ENCODE assay signal across 1 cellular context in the genomic region with DNA sequence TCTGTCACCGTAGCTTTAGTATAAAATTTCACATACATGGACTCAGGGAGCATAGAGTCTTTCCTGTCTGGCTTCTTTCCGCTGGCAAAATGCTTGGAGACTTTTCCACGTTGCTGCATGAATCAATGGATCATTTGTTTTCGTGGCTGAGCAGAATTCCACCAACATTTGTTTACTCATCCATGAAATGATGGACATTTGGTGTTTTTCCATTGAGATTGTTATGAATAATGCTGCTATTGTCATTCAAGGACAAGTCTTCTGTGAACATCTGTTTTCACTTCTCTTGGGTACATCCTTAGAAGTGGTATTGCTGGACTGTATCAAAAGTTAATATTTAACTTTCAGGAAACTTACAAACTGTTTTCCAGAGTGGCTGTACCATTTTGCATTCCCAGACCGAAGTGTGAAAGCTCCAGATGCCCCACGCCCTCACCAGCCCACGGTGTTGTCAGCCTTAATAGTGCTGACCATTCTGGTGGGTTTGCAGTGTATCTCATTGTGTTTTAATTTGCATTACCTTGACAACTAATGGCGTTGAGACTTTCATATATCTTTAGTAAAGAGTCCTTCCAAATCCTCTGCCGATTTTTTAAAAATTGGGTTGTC.
TF ChIP-seq lines count a peak whose summit lies in the region.

No MANE protein-coding gene starts in this region.

TF ChIP-seq in HepG2, 621 proteins besides CTCF, POLR2A, EP300 and RAD21 (continued from another document and continues in another):
- TF ChIP-seq, protein P1, sequence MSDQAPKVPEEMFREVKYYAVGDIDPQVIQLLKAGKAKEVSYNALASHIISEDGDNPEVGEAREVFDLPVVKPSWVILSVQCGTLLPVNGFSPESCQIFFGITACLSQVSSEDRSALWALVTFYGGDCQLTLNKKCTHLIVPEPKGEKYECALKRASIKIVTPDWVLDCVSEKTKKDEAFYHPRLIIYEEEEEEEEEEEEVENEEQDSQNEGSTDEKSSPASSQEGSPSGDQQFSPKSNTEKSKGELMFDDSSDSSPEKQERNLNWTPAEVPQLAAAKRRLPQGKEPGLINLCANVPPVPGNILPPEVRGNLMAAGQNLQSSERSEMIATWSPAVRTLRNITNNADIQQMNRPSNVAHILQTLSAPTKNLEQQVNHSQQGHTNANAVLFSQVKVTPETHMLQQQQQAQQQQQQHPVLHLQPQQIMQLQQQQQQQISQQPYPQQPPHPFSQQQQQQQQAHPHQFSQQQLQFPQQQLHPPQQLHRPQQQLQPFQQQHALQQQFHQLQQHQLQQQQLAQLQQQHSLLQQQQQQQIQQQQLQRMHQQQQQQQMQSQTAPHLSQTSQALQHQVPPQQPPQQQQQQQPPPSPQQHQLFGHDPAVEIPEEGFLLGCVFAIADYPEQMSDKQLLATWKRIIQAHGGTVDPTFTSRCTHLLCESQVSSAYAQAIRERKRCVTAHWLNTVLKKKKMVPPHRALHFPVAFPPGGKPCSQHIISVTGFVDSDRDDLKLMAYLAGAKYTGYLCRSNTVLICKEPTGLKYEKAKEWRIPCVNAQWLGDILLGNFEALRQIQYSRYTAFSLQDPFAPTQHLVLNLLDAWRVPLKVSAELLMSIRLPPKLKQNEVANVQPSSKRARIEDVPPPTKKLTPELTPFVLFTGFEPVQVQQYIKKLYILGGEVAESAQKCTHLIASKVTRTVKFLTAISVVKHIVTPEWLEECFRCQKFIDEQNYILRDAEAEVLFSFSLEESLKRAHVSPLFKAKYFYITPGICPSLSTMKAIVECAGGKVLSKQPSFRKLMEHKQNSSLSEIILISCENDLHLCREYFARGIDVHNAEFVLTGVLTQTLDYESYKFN (CRISPR knock-in tag; conservative IDR thresholded peaks at IDR 0.05) = peak; percentile 73
- TF ChIP-seq, protein P2, sequence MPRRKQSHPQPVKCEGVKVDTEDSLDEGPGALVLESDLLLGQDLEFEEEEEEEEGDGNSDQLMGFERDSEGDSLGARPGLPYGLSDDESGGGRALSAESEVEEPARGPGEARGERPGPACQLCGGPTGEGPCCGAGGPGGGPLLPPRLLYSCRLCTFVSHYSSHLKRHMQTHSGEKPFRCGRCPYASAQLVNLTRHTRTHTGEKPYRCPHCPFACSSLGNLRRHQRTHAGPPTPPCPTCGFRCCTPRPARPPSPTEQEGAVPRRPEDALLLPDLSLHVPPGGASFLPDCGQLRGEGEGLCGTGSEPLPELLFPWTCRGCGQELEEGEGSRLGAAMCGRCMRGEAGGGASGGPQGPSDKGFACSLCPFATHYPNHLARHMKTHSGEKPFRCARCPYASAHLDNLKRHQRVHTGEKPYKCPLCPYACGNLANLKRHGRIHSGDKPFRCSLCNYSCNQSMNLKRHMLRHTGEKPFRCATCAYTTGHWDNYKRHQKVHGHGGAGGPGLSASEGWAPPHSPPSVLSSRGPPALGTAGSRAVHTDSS (CRISPR knock-in tag; conservative IDR thresholded peaks at IDR 0.05) = no peak
- no peak for TF ChIP-seq NCOA5 (CRISPR knock-in tag; IDR thresholded peaks at IDR 0.05)
- no peak for TF ChIP-seq SP5 (CRISPR knock-in tag; IDR thresholded peaks at IDR 0.05; ENCODE audit: borderline replicate concordance, low read depth)
- TF ChIP-seq ZNF768 (CRISPR knock-in tag; IDR thresholded peaks at IDR 0.05) = no peak
- no peak for TF ChIP-seq YEATS4 (CRISPR knock-in tag; IDR thresholded peaks at IDR 0.05; ENCODE audit: borderline replicate concordance)
- TF ChIP-seq SUZ12 (IDR thresholded peaks at IDR 0.05; ENCODE audit: low read depth, low read length) = no peak
- TF ChIP-seq, protein P3, sequence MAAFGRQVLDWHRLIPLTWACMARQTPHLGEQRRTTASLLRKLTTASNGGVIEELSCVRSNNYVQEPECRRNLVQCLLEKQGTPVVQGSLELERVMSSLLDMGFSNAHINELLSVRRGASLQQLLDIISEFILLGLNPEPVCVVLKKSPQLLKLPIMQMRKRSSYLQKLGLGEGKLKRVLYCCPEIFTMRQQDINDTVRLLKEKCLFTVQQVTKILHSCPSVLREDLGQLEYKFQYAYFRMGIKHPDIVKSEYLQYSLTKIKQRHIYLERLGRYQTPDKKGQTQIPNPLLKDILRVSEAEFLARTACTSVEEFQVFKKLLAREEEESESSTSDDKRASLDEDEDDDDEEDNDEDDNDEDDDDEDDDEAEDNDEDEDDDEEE (CRISPR knock-in tag; IDR thresholded peaks at IDR 0.05) = no peak
- TF ChIP-seq ETV5 (CRISPR knock-in tag; IDR thresholded peaks at IDR 0.05; ENCODE audit: borderline replicate concordance) = peak; percentile 75
- peak; percentile 59; the same call in 1 of the 2 replicates for TF ChIP-seq ZNF709 (CRISPR knock-in tag; IDR thresholded peaks at IDR 0.05)
- TF ChIP-seq, protein P4, sequence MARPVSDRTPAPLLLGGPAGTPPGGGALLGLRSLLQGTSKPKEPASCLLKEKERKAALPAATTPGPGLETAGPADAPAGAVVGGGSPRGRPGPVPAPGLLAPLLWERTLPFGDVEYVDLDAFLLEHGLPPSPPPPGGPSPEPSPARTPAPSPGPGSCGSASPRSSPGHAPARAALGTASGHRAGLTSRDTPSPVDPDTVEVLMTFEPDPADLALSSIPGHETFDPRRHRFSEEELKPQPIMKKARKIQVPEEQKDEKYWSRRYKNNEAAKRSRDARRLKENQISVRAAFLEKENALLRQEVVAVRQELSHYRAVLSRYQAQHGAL (CRISPR knock-in tag; IDR thresholded peaks at IDR 0.05; ENCODE audit: not compliant biosample characterization) = no peak
- no peak for TF ChIP-seq ZNF567 (CRISPR knock-in tag; IDR thresholded peaks at IDR 0.05; ENCODE audit: borderline replicate concordance)
- no peak for TF ChIP-seq CREB1 (IDR thresholded peaks at IDR 0.05)
- no peak; the same call in 1 of the 2 replicates for TF ChIP-seq CREB1 (CRISPR knock-in tag; IDR thresholded peaks at IDR 0.05)
- no peak for TF ChIP-seq CC2D1A (CRISPR knock-in tag; IDR thresholded peaks at IDR 0.05)
- peak; percentile 66; the same call in 1 of the 2 replicates for TF ChIP-seq ZSCAN9 (CRISPR knock-in tag; IDR thresholded peaks at IDR 0.05; ENCODE audit: borderline replicate concordance)
- no peak for TF ChIP-seq ZFAT (CRISPR knock-in tag; conservative IDR thresholded peaks at IDR 0.05)
- TF ChIP-seq ZNF17 (CRISPR knock-in tag; IDR thresholded peaks at IDR 0.05) = no peak
- no peak for TF ChIP-seq NR2F1 (CRISPR knock-in tag; IDR thresholded peaks at IDR 0.05)
- TF ChIP-seq RELA (CRISPR knock-in tag; IDR thresholded peaks at IDR 0.05) = no peak
- no peak for TF ChIP-seq CHCHD3 (CRISPR knock-in tag; IDR thresholded peaks at IDR 0.05)
- 0 out of 4 replicates have a peak, but pooled peaks of 1 of the 2 experiments have one; percentile 38 for TF ChIP-seq KLF16 (CRISPR knock-in tag; IDR thresholded peaks at IDR 0.05)
- TF ChIP-seq, protein P5, sequence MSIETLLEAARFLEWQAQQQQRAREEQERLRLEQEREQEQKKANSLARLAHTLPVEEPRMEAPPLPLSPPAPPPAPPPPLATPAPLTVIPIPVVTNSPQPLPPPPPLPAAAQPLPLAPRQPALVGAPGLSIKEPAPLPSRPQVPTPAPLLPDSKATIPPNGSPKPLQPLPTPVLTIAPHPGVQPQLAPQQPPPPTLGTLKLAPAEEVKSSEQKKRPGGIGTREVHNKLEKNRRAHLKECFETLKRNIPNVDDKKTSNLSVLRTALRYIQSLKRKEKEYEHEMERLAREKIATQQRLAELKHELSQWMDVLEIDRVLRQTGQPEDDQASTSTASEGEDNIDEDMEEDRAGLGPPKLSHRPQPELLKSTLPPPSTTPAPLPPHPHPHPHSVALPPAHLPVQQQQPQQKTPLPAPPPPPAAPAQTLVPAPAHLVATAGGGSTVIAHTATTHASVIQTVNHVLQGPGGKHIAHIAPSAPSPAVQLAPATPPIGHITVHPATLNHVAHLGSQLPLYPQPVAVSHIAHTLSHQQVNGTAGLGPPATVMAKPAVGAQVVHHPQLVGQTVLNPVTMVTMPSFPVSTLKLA (IDR thresholded peaks at IDR 0.05) = no peak
- peak; percentile 17; the same call in 1 of the 2 replicates for TF ChIP-seq ERF (CRISPR knock-in tag; IDR thresholded peaks at IDR 0.05)
- 0 out of 2 replicates have a peak, but pooled peaks have one; percentile 5 for TF ChIP-seq HNF4A (CRISPR knock-in tag; IDR thresholded peaks at IDR 0.05)
- TF ChIP-seq TARDBP (CRISPR knock-in tag; IDR thresholded peaks at IDR 0.05) = 0 out of 2 replicates have a peak, but pooled peaks have one; percentile 12
- peak; percentile 21; the same call in 1 of the 2 replicates for TF ChIP-seq TGIF2 (CRISPR knock-in tag; IDR thresholded peaks at IDR 0.05)
- TF ChIP-seq, protein P6, sequence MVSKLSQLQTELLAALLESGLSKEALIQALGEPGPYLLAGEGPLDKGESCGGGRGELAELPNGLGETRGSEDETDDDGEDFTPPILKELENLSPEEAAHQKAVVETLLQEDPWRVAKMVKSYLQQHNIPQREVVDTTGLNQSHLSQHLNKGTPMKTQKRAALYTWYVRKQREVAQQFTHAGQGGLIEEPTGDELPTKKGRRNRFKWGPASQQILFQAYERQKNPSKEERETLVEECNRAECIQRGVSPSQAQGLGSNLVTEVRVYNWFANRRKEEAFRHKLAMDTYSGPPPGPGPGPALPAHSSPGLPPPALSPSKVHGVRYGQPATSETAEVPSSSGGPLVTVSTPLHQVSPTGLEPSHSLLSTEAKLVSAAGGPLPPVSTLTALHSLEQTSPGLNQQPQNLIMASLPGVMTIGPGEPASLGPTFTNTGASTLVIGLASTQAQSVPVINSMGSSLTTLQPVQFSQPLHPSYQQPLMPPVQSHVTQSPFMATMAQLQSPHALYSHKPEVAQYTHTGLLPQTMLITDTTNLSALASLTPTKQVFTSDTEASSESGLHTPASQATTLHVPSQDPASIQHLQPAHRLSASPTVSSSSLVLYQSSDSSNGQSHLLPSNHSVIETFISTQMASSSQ (IDR thresholded peaks at IDR 0.05; ENCODE audit: low read depth) = peak; percentile 93
- TF ChIP-seq, protein P6 (CRISPR knock-in tag; IDR thresholded peaks at IDR 0.05; ENCODE audit: borderline replicate concordance) = peak; percentile 97; the same call in 1 of the 2 replicates
- TF ChIP-seq, protein P7, sequence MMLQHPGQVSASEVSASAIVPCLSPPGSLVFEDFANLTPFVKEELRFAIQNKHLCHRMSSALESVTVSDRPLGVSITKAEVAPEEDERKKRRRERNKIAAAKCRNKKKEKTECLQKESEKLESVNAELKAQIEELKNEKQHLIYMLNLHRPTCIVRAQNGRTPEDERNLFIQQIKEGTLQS (CRISPR knock-in tag; IDR thresholded peaks at IDR 0.05) = no peak
- TF ChIP-seq, protein P8, sequence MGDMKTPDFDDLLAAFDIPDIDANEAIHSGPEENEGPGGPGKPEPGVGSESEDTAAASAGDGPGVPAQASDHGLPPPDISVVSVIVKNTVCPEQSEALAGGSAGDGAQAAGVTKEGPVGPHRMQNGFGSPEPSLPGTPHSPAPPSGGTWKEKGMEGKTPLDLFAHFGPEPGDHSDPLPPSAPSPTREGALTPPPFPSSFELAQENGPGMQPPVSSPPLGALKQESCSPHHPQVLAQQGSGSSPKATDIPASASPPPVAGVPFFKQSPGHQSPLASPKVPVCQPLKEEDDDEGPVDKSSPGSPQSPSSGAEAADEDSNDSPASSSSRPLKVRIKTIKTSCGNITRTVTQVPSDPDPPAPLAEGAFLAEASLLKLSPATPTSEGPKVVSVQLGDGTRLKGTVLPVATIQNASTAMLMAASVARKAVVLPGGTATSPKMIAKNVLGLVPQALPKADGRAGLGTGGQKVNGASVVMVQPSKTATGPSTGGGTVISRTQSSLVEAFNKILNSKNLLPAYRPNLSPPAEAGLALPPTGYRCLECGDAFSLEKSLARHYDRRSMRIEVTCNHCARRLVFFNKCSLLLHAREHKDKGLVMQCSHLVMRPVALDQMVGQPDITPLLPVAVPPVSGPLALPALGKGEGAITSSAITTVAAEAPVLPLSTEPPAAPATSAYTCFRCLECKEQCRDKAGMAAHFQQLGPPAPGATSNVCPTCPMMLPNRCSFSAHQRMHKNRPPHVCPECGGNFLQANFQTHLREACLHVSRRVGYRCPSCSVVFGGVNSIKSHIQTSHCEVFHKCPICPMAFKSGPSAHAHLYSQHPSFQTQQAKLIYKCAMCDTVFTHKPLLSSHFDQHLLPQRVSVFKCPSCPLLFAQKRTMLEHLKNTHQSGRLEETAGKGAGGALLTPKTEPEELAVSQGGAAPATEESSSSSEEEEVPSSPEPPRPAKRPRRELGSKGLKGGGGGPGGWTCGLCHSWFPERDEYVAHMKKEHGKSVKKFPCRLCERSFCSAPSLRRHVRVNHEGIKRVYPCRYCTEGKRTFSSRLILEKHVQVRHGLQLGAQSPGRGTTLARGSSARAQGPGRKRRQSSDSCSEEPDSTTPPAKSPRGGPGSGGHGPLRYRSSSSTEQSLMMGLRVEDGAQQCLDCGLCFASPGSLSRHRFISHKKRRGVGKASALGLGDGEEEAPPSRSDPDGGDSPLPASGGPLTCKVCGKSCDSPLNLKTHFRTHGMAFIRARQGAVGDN (CRISPR knock-in tag; IDR thresholded peaks at IDR 0.05) = no peak
- TF ChIP-seq, protein P9, sequence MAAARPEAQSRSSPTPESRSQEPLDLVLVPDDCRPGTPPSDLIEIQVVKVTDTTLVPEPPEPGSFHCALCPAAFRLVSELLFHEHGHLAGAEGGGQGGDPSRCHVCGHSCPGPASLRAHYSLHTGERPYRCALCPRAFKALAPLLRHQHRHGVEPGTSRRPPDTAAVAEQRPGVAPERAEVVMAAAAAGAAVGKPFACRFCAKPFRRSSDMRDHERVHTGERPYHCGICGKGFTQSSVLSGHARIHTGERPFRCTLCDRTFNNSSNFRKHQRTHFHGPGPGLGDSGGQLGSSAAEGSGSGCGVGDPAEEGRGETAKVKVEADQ (CRISPR knock-in tag; IDR thresholded peaks at IDR 0.05; ENCODE audit: borderline replicate concordance) = no peak
- no peak for TF ChIP-seq AKAP8 (CRISPR knock-in tag; IDR thresholded peaks at IDR 0.05)
- TF ChIP-seq, protein P10, sequence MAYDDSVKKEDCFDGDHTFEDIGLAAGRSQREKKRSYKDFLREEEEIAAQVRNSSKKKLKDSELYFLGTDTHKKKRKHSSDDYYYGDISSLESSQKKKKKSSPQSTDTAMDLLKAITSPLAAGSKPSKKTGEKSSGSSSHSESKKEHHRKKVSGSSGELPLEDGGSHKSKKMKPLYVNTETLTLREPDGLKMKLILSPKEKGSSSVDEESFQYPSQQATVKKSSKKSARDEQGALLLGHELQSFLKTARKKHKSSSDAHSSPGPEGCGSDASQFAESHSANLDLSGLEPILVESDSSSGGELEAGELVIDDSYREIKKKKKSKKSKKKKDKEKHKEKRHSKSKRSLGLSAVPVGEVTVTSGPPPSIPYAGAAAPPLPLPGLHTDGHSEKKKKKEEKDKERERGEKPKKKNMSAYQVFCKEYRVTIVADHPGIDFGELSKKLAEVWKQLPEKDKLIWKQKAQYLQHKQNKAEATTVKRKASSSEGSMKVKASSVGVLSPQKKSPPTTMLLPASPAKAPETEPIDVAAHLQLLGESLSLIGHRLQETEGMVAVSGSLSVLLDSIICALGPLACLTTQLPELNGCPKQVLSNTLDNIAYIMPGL (CRISPR knock-in tag; IDR thresholded peaks at IDR 0.05; ENCODE audit: borderline replicate concordance in 1 of 2, low read depth in 1 of 2) = no peak
